21 cellular contexts compared by ENCODE assay signal in genomic region chr16:13999895-14000425, GRCh38.
DNase-seq lines count a peak whose midpoint lies in the region; ATAC-seq, FAIRE-seq and TF ChIP-seq lines count a peak whose summit lies in the region.
"Had no signal": no experiment of that assay in that cellular context is flagged by ENCODE, and none has a peak within 500 bp of the region (broad histone marks: within the 10 kb centered on the region; RNA-seq: fewer than 3 reads in every experiment).

No MANE protein-coding gene starts in this region.

- 74% methylated on average over 12 of the region's 12 CpGs for WGBS in GM12878 (ENCODE audit: insufficient coverage, insufficient replicate concordance, low lambda C conversion rate, missing lambda C conversion rate)

- H3K27me3 Mint-ChIP-seq in stimulated activated memory B cell treated with anti-CD40 and anti-IgM and Interleukin-4, amounts not matched to agents 10 μg/mL and 1 μg/mL and 100 μg/mL, for 72 hours, result no peaks in the 10 kb centered on the region
- H3K27me3 Mint-ChIP-seq in activated T-cell treated with anti-CD3 and anti-CD28 coated beads, Interleukin-2, amount 50 U/mL, for 4 hours (ENCODE audit: low read depth), result peaks cover 9% of the 10 kb centered on the region

- POLR2A ChIA-PET in GM12878 (lab: Charles Lee), result no interaction called here

- H3K79me2 ChIP-seq in GM12878 (ENCODE audit: control insufficient read depth, insufficient read depth, low read length), result no peaks in the 10 kb centered on the region

- no peaks in the 10 kb centered on the region for H3K27me3 ChIP-seq in GM12878 (replicated peaks in 1 of 2; ENCODE audit: control insufficient read depth in 2 of 2, insufficient read depth in 2 of 2, low read length in 1 of 2)
- H3K27me3 ChIP-seq: brain microvascular endothelial cell, ovary, spleen, tibial artery had no signal

- BruUV-seq in GM12878 (replicated peaks; lab: Mats Ljungman, UMichigan), result no TSS peak

- in situ Hi-C loops in GM12878 (cut with MboI), result no loop called here

- RAD21 ChIA-PET in GM12878 (lab: Charles Lee; ENCODE audit: unreplicated experiment), result no interaction called here

- peaks cover 5% of the 10 kb centered on the region for H3K36me3 Mint-ChIP-seq in stimulated activated memory B cell treated with anti-CD40 and anti-IgM and Interleukin-4, amounts not matched to agents 10 μg/mL and 1 μg/mL and 100 μg/mL, for 72 hours
- H3K36me3 Mint-ChIP-seq in activated T-cell treated with anti-CD3 and anti-CD28 coated beads, Interleukin-2, amount 50 U/mL, for 4 hours (ENCODE audit: insufficient read depth), result no peaks in the 10 kb centered on the region
- H3K36me3 Mint-ChIP-seq: activated naive CD4-positive, alpha-beta T cell treated with anti-CD3 and anti-CD28 coated beads, Interleukin-2, amount 50 U/mL, for 24 hours had no signal

- no peaks in the 10 kb centered on the region for H3K36me3 ChIP-seq in GM12878 (ENCODE audit: control insufficient read depth in 2 of 2, insufficient read depth in 2 of 2, low read length in 1 of 2)
- H3K36me3 ChIP-seq: brain microvascular endothelial cell, ovary, spleen, tibial artery had no signal

- TF ChIP-seq POLR2A in GM12878 (IDR thresholded peaks at IDR 0.05; ENCODE audit: low read depth, low read length), result no peak

- no peak for DNase-seq in GM12878 (ENCODE audit: low read depth, low spot score)
- peak; percentile 70 for DNase-seq in left ventricle myocardium superior
- no peak for DNase-seq in NCI-H774 (lab: John Stamatoyannopoulos, UW)
- DNase-seq in activated T-cell treated with anti-CD3 and anti-CD28 coated beads, Interleukin-2, amount 50 U/mL, for 4 hours, result no peak
- DNase-seq: brain microvascular endothelial cell; C1 segment of cervical spinal cord; DND-41; effector memory CD8-positive, alpha-beta T cell; NCI-H1436; NCI-H446 treated with DMSO at 0.1 percent for 48 hours; ovary; PC-9; SK-N-SH; spleen; tibial artery had no signal

- no peak for TF ChIP-seq EP300 in GM12878 (IDR thresholded peaks at IDR 0.05; ENCODE audit: borderline replicate concordance in 1 of 2, control insufficient read depth in 1 of 2, low read depth in 2 of 2, low read length in 2 of 2)

- H2AFZ ChIP-seq in GM12878 (ENCODE audit: control insufficient read depth, low read depth, low read length), result peak overlapping the region; percentile 62
- H2AFZ ChIP-seq: PC-9 had no signal

- H3K4me3 ChIP-seq in GM12878, result no peak overlapping the region
- H3K4me3 ChIP-seq: ovary, PC-9, spleen, tibial artery had no signal

- H3K27ac Mint-ChIP-seq in stimulated activated memory B cell treated with anti-CD40 and anti-IgM and Interleukin-4, amounts not matched to agents 10 μg/mL and 1 μg/mL and 100 μg/mL, for 72 hours, result peak overlapping the region; percentile 63
- H3K27ac Mint-ChIP-seq: activated naive CD4-positive, alpha-beta T cell treated with anti-CD3 and anti-CD28 coated beads, Interleukin-2, amount 50 U/mL, for 24 hours had no signal

- H3K4me1 ChIP-seq in GM12878 (ENCODE audit: control insufficient read depth, insufficient read depth, low read length), result peaks cover 41% of the 10 kb centered on the region

- H3K9me3 Mint-ChIP-seq in stimulated activated memory B cell treated with anti-CD40 and anti-IgM and Interleukin-4, amounts not matched to agents 10 μg/mL and 1 μg/mL and 100 μg/mL, for 72 hours, result peaks cover 3% of the 10 kb centered on the region
- no peaks in the 10 kb centered on the region for H3K9me3 Mint-ChIP-seq in activated T-cell treated with anti-CD3 and anti-CD28 coated beads, Interleukin-2, amount 50 U/mL, for 4 hours
- H3K9me3 Mint-ChIP-seq: activated naive CD4-positive, alpha-beta T cell treated with anti-CD3 and anti-CD28 coated beads, Interleukin-2, amount 50 U/mL, for 24 hours; effector memory CD8-positive, alpha-beta T cell had no signal

- H3K27ac ChIP-seq in GM12878 (ENCODE audit: control insufficient read depth, insufficient read depth), result peak overlapping the region; percentile 6; the same call in 1 of the 2 replicates
- H3K27ac ChIP-seq: brain microvascular endothelial cell, KMS-11, ovary, PC-9, spleen, tibial artery had no signal

- FAIRE-seq in GM12878 (lab: Jason Lieb, UNC), result no peak
- FAIRE-seq: TTC549 had no signal

- SMC1A ChIA-PET in GM12878 (lab: Charles Lee; ENCODE audit: uncharacterized antibody, unreplicated experiment), result interaction anchor here (1.3 kb wide), 1 partner anchor 18 kb away, joined by 4 read pairs; no protein-coding TSS in a partner anchor

- no peak for TF ChIP-seq CTCF in GM12878 (IDR thresholded peaks at IDR 0.05 in 2 of 3, conservative IDR thresholded peaks at IDR 0.05 in 1 of 3; ENCODE audit: control insufficient read depth in 2 of 3, extremely low read depth in 1 of 3, insufficient read depth in 1 of 3, low read depth in 3 of 3, low read length in 3 of 3)

- H3K4me2 ChIP-seq in GM12878 (ENCODE audit: control insufficient read depth, insufficient read depth), result peak overlapping the region; percentile 52
- H3K4me2 ChIP-seq: KMS-11, PC-9, SK-N-SH had no signal

- ATAC-seq in HG03521 (IDR thresholded peaks at IDR 0.05; ENCODE audit: unreplicated experiment) (peak; percentile 7), GM12878 (peak; percentile 51), left ventricle myocardium superior (peak; percentile 86), HG03175 (IDR thresholded peaks at IDR 0.05; ENCODE audit: unreplicated experiment) (no peak)
- ATAC-seq in stimulated activated memory B cell treated with anti-CD40 and anti-IgM and Interleukin-4, amounts not matched to agents 10 μg/mL and 1 μg/mL and 100 μg/mL, for 72 hours, result peak; percentile 18
- ATAC-seq in activated T-cell treated with anti-CD3 and anti-CD28 coated beads, Interleukin-2, amount 50 U/mL, for 4 hours, result no peak
- ATAC-seq: effector memory CD8-positive, alpha-beta T cell had no signal

- peaks cover 68% of the 10 kb centered on the region for H3K4me1 Mint-ChIP-seq in stimulated activated memory B cell treated with anti-CD40 and anti-IgM and Interleukin-4, amounts not matched to agents 10 μg/mL and 1 μg/mL and 100 μg/mL, for 72 hours
- H3K4me1 Mint-ChIP-seq in activated T-cell treated with anti-CD3 and anti-CD28 coated beads, Interleukin-2, amount 50 U/mL, for 4 hours (ENCODE audit: low read depth), result peaks cover 12% of the 10 kb centered on the region

- H4K20me1 ChIP-seq in GM12878 (ENCODE audit: control insufficient read depth, insufficient read depth), result no peaks in the 10 kb centered on the region

- H3K4me3 Mint-ChIP-seq in stimulated activated memory B cell treated with anti-CD40 and anti-IgM and Interleukin-4, amounts not matched to agents 10 μg/mL and 1 μg/mL and 100 μg/mL, for 72 hours, result no peak overlapping the region
- H3K4me3 Mint-ChIP-seq in activated T-cell treated with anti-CD3 and anti-CD28 coated beads, Interleukin-2, amount 50 U/mL, for 4 hours, result no peak overlapping the region
- H3K4me3 Mint-ChIP-seq: activated naive CD4-positive, alpha-beta T cell treated with anti-CD3 and anti-CD28 coated beads, Interleukin-2, amount 50 U/mL, for 24 hours; effector memory CD8-positive, alpha-beta T cell had no signal

- H3K9me3 ChIP-seq in GM12878 (replicated peaks; ENCODE audit: control insufficient read depth, insufficient read depth, low read length), result no peaks in the 10 kb centered on the region; the same call in 1 of the 3 replicates
- H3K9me3 ChIP-seq: ovary, SK-N-SH, spleen, tibial artery had no signal

- CTCF ChIA-PET in GM12878 (lab: Yijun Ruan, JAX), result no interaction called here

- intact Hi-C loops in GM12878 (cut with micrococcal nuclease; ENCODE audit: unreplicated experiment) (no loop called here), left ventricle myocardium superior (cut with micrococcal nuclease) (loop anchor here (10.0 kb wide), 1 partner anchor 75 kb away; the partner anchor contains the start of gene ERCC4)

- no peak for TF ChIP-seq RAD21 in GM12878 (IDR thresholded peaks at IDR 0.05; ENCODE audit: insufficient read depth, low read depth, low read length)

- H3K9ac ChIP-seq in GM12878 (ENCODE audit: control insufficient read depth, insufficient read depth, low read length), result no peak overlapping the region
- H3K9ac ChIP-seq: KMS-11, SK-N-SH had no signal

TF ChIP-seq in GM12878, 131 proteins besides CTCF, POLR2A, EP300 and RAD21:
- TF ChIP-seq, protein P1, sequence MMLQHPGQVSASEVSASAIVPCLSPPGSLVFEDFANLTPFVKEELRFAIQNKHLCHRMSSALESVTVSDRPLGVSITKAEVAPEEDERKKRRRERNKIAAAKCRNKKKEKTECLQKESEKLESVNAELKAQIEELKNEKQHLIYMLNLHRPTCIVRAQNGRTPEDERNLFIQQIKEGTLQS (IDR thresholded peaks at IDR 0.05; ENCODE audit: borderline replicate concordance, extremely low read depth, low read depth, low read length), result no peak
- no peak for TF ChIP-seq MTA3 (IDR thresholded peaks at IDR 0.05; ENCODE audit: borderline replicate concordance, low read length)

Comparison
In these comparisons a context has a peak if more than half of its experiments do, and no peak if none do; other contexts are left out.
1. ATAC-seq: peak in HG03521 (single experiment), GM12878 (single experiment), left ventricle myocardium superior (single experiment) and stimulated activated memory B cell treated with anti-CD40 and anti-IgM and Interleukin-4, amounts not matched to agents 10 μg/mL and 1 μg/mL and 100 μg/mL, for 72 hours (single experiment); none in activated T-cell treated with anti-CD3 and anti-CD28 coated beads, Interleukin-2, amount 50 U/mL, for 4 hours (0 of 2) and HG03175 (single experiment).